8 cellular contexts compared by ENCODE assay signal in the genomic region with DNA sequence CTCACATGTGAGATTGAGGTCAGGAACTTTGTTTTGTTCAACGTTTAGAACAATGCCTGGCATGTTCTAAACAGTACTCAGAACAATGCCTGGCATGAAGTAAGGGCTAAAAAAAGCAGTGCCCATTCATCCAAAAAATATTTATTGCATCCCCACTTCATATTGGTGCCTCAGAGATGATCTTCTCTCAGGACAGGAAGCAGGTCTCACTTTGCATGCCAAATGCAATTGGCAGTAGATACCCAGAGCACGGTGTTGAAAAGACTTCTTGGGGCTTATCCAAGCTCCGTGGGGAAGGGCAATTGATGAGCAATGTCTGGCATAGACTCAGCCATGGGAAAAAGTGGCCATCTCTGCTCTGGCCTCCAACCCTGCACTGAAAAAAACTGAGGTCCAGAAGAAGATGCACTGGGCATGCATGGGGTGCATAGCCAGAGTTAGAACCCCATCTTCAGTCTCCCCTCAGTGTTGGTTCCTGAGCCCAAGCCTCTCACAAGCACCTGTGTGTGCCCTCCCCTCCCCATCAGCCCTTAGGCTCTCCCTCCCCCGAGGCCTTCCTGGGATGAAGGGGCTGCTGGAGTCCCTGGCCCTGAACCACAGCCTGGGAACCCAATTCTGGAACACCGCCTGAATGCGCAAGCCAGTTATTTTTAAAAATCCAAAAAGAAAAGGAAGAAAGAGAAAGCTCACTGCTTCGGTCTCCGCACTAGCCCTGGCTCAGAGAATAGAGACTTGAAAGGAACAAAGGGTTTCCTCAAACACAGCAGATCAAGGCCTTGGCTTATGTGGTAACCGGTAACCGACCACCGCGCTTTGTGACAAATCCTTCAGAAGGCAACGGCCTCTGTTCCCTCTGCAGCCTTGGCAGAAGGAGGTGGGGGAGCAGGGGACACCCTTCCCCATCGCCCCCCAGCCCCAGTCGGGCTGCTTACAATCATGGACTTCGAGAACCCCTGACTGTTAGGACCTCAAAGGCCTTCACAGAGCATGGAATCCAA.
DNase-seq lines count a peak whose midpoint lies in the region; ATAC-seq and TF ChIP-seq lines count a peak whose summit lies in the region.

No MANE protein-coding gene starts in this region.

- TF ChIP-seq EP300 in stomach (IDR thresholded peaks at IDR 0.05) = no peak

- CTCF ChIA-PET in HEK293 (lab: Yijun Ruan, JAX) = interaction anchor here (1.0 kb wide), 1 partner anchor 313 kb away, joined by 3 read pairs; no protein-coding TSS in a partner anchor

- no peaks in the 10 kb centered on the region for H3K27me3 ChIP-seq in stomach

- POLR2A ChIA-PET in HEK293 (lab: Yijun Ruan, JAX) = no interaction called here

- TF ChIP-seq CTCF in HEK293 (tag by site-specific recombination; IDR thresholded peaks at IDR 0.05) = no peak
- TF ChIP-seq CTCF in stomach (IDR thresholded peaks at IDR 0.05) = no peak

- no peaks in the 10 kb centered on the region for H3K36me3 ChIP-seq in HEK293 (ENCODE audit: control insufficient read depth in 2 of 2, insufficient read depth in 1 of 2, low read length in 2 of 2)
- H3K36me3 ChIP-seq in stomach = no peaks in the 10 kb centered on the region

- peaks cover 5% of the 10 kb centered on the region; the same call in 1 of the 2 replicates for H3K4me1 ChIP-seq in HEK293 (ENCODE audit: control insufficient read depth, insufficient read depth, low read length)
- H3K4me1 ChIP-seq in stomach = peaks cover 5 to 64% (median 38%) of the 10 kb centered on the region in 4 donors

- H3K4me3 ChIP-seq in HEK293 (ENCODE audit: low read depth, low read length) = no peak overlapping the region
- no peak overlapping the region for H3K4me3 ChIP-seq in stomach

- no peaks in the 10 kb centered on the region for H3K9me3 ChIP-seq in HEK293 (ENCODE audit: control insufficient read depth, insufficient read depth, low read depth, low read length)
- H3K9me3 ChIP-seq in stomach = peaks cover 0 to 9% (median 0%) of the 10 kb centered on the region in 4 donors

- peak; percentile 43 for DNase-seq in UCSD-AML1 (lab: John Stamatoyannopoulos, UW; ENCODE audit: unreplicated experiment)
- DNase-seq in cardiac septum (ENCODE audit: low spot score) = peak; percentile 70
- no peak for DNase-seq in stomach
- DNase-seq in SK-N-DZ (ENCODE audit: low spot score) = no peak
- no peak for DNase-seq in NCI-H1436 (lab: John Stamatoyannopoulos, UW)

- intact Hi-C loops in cardiac septum (cut with DNase I) = loop anchor here (2.0 to 10.0 kb wide), 2 partner anchors 118 to 318 kb away; no protein-coding TSS in a partner anchor
- intact Hi-C loops in stomach (cut with DNase I; ENCODE audit: low total_unique reads) = no loop called here

- TF ChIP-seq POLR2A in stomach (IDR thresholded peaks at IDR 0.05) = no peak

- no peak overlapping the region for H3K27ac ChIP-seq in HEK293 (ENCODE audit: extremely low read depth, low read depth, low read length)
- peak overlapping the region in 3 of 5 donors; percentile 26 to 75 (median 52) for H3K27ac ChIP-seq in stomach

- ATAC-seq in HG02610 (IDR thresholded peaks at IDR 0.05; ENCODE audit: unreplicated experiment) (no peak), GM21576 (IDR thresholded peaks at IDR 0.05; ENCODE audit: unreplicated experiment) (no peak)

- WGBS in stomach, 5 donors = 55 to 59% (median 55%) methylated on average over 16 of the region's 16 CpGs

TF ChIP-seq in HEK293, 187 proteins besides CTCF, POLR2A, EP300 and RAD21:
- TF ChIP-seq, protein P1, sequence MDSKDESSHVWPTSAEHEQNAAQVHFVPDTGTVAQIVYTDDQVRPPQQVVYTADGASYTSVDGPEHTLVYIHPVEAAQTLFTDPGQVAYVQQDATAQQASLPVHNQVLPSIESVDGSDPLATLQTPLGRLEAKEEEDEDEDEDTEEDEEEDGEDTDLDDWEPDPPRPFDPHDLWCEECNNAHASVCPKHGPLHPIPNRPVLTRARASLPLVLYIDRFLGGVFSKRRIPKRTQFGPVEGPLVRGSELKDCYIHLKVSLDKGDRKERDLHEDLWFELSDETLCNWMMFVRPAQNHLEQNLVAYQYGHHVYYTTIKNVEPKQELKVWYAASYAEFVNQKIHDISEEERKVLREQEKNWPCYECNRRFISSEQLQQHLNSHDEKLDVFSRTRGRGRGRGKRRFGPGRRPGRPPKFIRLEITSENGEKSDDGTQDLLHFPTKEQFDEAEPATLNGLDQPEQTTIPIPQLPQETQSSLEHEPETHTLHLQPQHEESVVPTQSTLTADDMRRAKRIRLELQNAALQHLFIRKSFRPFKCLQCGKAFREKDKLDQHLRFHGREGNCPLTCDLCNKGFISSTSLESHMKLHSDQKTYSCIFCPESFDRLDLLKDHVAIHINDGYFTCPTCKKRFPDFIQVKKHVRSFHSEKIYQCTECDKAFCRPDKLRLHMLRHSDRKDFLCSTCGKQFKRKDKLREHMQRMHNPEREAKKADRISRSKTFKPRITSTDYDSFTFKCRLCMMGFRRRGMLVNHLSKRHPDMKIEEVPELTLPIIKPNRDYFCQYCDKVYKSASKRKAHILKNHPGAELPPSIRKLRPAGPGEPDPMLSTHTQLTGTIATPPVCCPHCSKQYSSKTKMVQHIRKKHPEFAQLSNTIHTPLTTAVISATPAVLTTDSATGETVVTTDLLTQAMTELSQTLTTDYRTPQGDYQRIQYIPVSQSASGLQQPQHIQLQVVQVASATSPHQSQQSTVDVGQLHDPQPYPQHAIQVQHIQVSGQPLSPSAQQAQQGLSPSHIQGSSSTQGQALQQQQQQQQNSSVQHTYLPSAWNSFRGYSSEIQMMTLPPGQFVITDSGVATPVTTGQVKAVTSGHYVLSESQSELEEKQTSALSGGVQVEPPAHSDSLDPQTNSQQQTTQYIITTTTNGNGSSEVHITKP (tag by site-specific recombination; IDR thresholded peaks at IDR 0.05) = peak; percentile 92
- no peak for TF ChIP-seq ZBTB21 (tag by site-specific recombination; IDR thresholded peaks at IDR 0.05)
- TF ChIP-seq ZNF555 (tag by site-specific recombination; conservative IDR thresholded peaks at IDR 0.05) = no peak
- TF ChIP-seq ZNF658 (tag by site-specific recombination; IDR thresholded peaks at IDR 0.05) = no peak
- peak; percentile 66 for TF ChIP-seq ZBTB17 (tag by site-specific recombination; IDR thresholded peaks at IDR 0.05)
- no peak for TF ChIP-seq YY1 (tag by site-specific recombination; IDR thresholded peaks at IDR 0.05)
- TF ChIP-seq KLF7 (tag by site-specific recombination; IDR thresholded peaks at IDR 0.05; ENCODE audit: borderline replicate concordance) = no peak
- no peak for TF ChIP-seq ZNF155 (tag by site-specific recombination; IDR thresholded peaks at IDR 0.05)

Comparison
In these comparisons a context has a peak if more than half of its experiments do, and no peak if none do; other contexts are left out.
1. DNase-seq: peak in UCSD-AML1 (single experiment) and cardiac septum (single experiment); none in stomach (single experiment), SK-N-DZ (single experiment) and NCI-H1436 (single experiment).